8 cellular contexts compared by ENCODE assay signal in the genomic region with DNA sequence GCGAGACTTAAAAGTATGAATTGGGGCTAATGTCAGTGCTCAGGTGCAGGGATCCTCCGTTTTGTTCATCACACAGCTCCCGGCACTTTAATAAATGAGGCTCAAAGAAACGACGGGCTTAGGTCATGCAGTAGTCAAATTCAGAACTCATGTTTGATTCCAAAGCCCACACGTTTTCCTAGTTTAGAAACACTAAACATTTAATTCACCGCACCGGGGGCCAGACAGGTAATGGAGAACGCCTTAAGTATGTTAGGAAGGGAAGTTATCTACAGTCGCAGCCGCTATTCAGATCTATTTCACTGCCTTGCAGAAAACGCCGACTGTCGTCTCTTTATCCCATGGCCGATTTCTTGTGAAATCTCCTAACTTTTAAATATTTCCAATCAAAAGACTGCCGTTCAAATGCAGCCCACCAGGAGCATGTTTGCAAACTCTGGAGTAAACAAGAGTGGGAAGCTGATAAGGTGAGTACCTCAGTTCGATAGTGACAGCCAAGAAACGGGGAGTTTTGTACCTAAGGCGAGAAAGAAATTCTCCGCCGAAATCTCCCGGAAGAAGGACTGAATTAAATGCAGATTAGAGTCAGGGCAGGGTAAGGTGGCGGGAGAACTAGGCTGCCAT. TPM values are rescaled to one million over a fixed set of nuclear protein-coding genes. Genes with fewer than 3 reads are reported as not detected.
DNase-seq lines count a peak whose midpoint lies in the region; ATAC-seq, FAIRE-seq and TF ChIP-seq lines count a peak whose summit lies in the region.

No MANE protein-coding gene starts in this region.

- H3K36me3 ChIP-seq in HUES6 (ENCODE audit: control insufficient read depth, insufficient read depth, low read length) (no peaks in the 10 kb centered on the region), bronchial epithelial cell (ENCODE audit: control insufficient read depth, insufficient read depth, low read length) (no peaks in the 10 kb centered on the region), mucosa of rectum (ENCODE audit: control insufficient read depth in 2 of 2, insufficient read depth in 2 of 2, low read length in 2 of 2) (no peaks in the 10 kb centered on the region)

- no peaks in the 10 kb centered on the region; the same call in 1 of the 2 replicates for H3K9me3 ChIP-seq in AG04450 (ENCODE audit: control insufficient read depth, insufficient read depth, low read length)
- H3K9me3 ChIP-seq in HUES6 (ENCODE audit: control insufficient read depth, insufficient read depth, low read depth, low read length) = no peaks in the 10 kb centered on the region
- no peaks in the 10 kb centered on the region for H3K9me3 ChIP-seq in mucosa of rectum (ENCODE audit: control insufficient read depth in 2 of 2, low read length in 2 of 2)

- FAIRE-seq in bronchial epithelial cell (lab: Jason Lieb, UNC) = no peak
- FAIRE-seq in RCC 7860 (lab: Jason Lieb, UNC) = no peak

- H3K27me3 ChIP-seq in AG04450 (ENCODE audit: control insufficient read depth, insufficient read depth, low read length) (no peaks in the 10 kb centered on the region), HUES6 (ENCODE audit: control insufficient read depth, insufficient read depth, low read length) (no peaks in the 10 kb centered on the region), bronchial epithelial cell (ENCODE audit: control insufficient read depth, insufficient read depth, low read length) (no peaks in the 10 kb centered on the region), mucosa of rectum (ENCODE audit: control insufficient read depth in 2 of 2, insufficient read depth in 2 of 2, low read length in 2 of 2) (no peaks in the 10 kb centered on the region)

- H3K9ac ChIP-seq in HUES6 (ENCODE audit: low read length) (peak overlapping the region; percentile 81), mucosa of rectum (ENCODE audit: low read depth in 1 of 2, low read length in 2 of 2) (peak overlapping the region; percentile 86 to 96)

- POLR2A ChIA-PET in AG04450 (lab: Yijun Ruan, JAX) = no interaction called here

- CTCF ChIA-PET in AG04450 (lab: Charles Lee) = interaction anchor here (1.3 kb wide), 1 partner anchor 14 kb away, joined by 5 read pairs; no protein-coding TSS in a partner anchor

- peak overlapping the region; percentile 87 for H3K4me3 ChIP-seq in AG04450 (ENCODE audit: low read depth, low read length)
- peak overlapping the region; percentile 96 for H3K4me3 ChIP-seq in HUES6 (ENCODE audit: low read depth, low read length)
- H3K4me3 ChIP-seq in bronchial epithelial cell (ENCODE audit: low read depth, low read length) = peak overlapping the region; percentile 77
- peak overlapping the region; percentile 99 to 100 for H3K4me3 ChIP-seq in mucosa of rectum (ENCODE audit: low read length in 2 of 2)

- H3K4me1 ChIP-seq in HUES6 (ENCODE audit: control insufficient read depth, insufficient read depth, low read length) = 0 out of 2 replicates have a peak, but pooled peaks cover 4% of the 10 kb centered on the region
- H3K4me1 ChIP-seq in mucosa of rectum (ENCODE audit: control insufficient read depth in 2 of 2, insufficient read depth in 2 of 2, low read length in 2 of 2) = peaks cover 8% of the 10 kb centered on the region in 2 donors

- no peak for ATAC-seq in HG02571 (IDR thresholded peaks at IDR 0.05; ENCODE audit: unreplicated experiment)

- no peak for DNase-seq in AG04450 (ENCODE audit: low read depth, low spot score)
- peak; percentile 7 for DNase-seq in bronchial epithelial cell (ENCODE audit: low read depth)
- no peak for DNase-seq in NOMO-1 (lab: John Stamatoyannopoulos, UW; ENCODE audit: unreplicated experiment in 2 of 2)
- no peak for DNase-seq in UCSD-AML1 (lab: John Stamatoyannopoulos, UW; ENCODE audit: unreplicated experiment)
- no peak for DNase-seq in RCC 7860 (ENCODE audit: low spot score)

- H3K27ac ChIP-seq in AG04450 (ENCODE audit: low read depth, low read length) (peak overlapping the region; percentile 78), HUES6 (ENCODE audit: low read depth, low read length) (peak overlapping the region; percentile 72), mucosa of rectum (ENCODE audit: low read depth in 2 of 2, low read length in 2 of 2) (peak overlapping the region; percentile 91 to 96)

- TF ChIP-seq CTCF in AG04450 (IDR thresholded peaks at IDR 0.05; ENCODE audit: low read depth, low read length) = peak; percentile 14; the same call in 1 of the 2 replicates
- TF ChIP-seq CTCF in bronchial epithelial cell (IDR thresholded peaks at IDR 0.05; ENCODE audit: insufficient read depth, low read length, severe bottlenecking) = no peak

RNA-seq across cellular contexts. Expression of gene HIGD2B, which starts 0.6 kb away (rescaled TPM):
- not detected in 2 replicates for polyA plus RNA-seq in AG04450 (2011; rRNA removed)
- polyA minus RNA-seq in AG04450 (2011; rRNA and poly(A)+ RNA removed) = 0.18 TPM in 1 of 2 replicates, not detected in the other
- total RNA-seq in bronchial epithelial cell = 0.13 TPM in 1 of 2 replicates, not detected in the other

RNA-seq across cellular contexts. Expression of gene BBS4, which starts 0.6 kb away (rescaled TPM):
- polyA plus RNA-seq in AG04450 (2011; rRNA removed) = 23.5 and 25.7 TPM in 2 replicates
- 14.7 and 19.9 TPM in 2 replicates for polyA minus RNA-seq in AG04450 (2011; rRNA and poly(A)+ RNA removed)
- 7.1 and 8.8 TPM in 2 replicates for total RNA-seq in bronchial epithelial cell

RNA-seq across cellular contexts. Expression of gene GOLGA6B, which starts 30.9 kb away (rescaled TPM):
- polyA plus RNA-seq in AG04450 (2011; rRNA removed) = not detected in 2 replicates
- polyA minus RNA-seq in AG04450 (2011; rRNA and poly(A)+ RNA removed) = not detected in 2 replicates
- total RNA-seq in bronchial epithelial cell = not detected in 2 replicates
